Comparison of ENCODE assay signal across 9 cellular contexts in the genomic region with DNA sequence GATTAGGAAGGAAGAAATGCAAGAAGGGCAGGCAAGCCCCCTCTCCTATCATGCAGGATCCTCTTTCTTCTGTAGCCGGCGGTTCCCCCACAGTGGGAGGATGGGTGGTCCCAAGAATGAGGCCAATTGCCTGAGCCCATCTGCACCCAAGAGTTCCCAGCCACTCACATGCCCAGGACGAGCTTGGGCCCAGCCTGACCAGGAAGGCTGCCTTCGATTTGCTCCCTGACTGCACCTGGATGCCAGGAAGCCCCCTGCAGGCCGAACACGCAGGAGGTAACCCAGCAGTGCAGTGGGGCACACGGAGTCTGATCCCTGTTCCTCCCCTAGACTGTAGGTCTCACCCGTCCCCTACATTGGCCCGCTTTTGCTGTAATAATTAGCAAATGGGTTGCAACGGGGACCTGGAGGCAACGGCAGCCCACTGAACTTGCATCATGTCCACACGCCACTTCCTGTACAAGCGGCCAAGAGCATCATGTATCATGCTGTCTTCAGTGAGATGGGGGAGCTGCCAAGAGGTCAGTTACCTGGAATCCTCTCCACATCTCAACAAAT.
DNase-seq lines count a peak whose midpoint lies in the region; ATAC-seq and TF ChIP-seq lines count a peak whose summit lies in the region.
"Had no signal": no experiment of that assay in that cellular context is flagged by ENCODE, and none has a peak within 500 bp of the region (broad histone marks: within the 10 kb centered on the region; RNA-seq: fewer than 3 reads in every experiment).

No MANE protein-coding gene starts in this region.

- H3K36me3 ChIP-seq in SJCRH30: 0 out of 2 replicates have a peak, but pooled peaks cover under 1% of the 10 kb centered on the region

- H3K27me3 ChIP-seq in SJCRH30: no peaks in the 10 kb centered on the region

- ATAC-seq in esophagus mucosa: peak; percentile 7
- no peak for ATAC-seq in GM18867 (IDR thresholded peaks at IDR 0.05; ENCODE audit: unreplicated experiment)

- intact Hi-C loops in posterior vena cava (cut with DNase I): no loop called here

- no peaks in the 10 kb centered on the region for H3K9me3 ChIP-seq in SJCRH30 (replicated peaks)

- DNase-seq in SJCRH30: peak in 1 of 2 experiments; percentile 23
- DNase-seq in posterior vena cava (ENCODE audit: low spot score): peak; percentile 71
- DNase-seq in NCI-H2171 (lab: John Stamatoyannopoulos, UW): no peak
- no peak for DNase-seq in HPDE6-E6E7 (ENCODE audit: extremely low spot score)
- no peak for DNase-seq in SW480 (ENCODE audit: low spot score)
- DNase-seq: NCI-H524 treated with DMSO at 0.1 percent for 48 hours had no signal

- TF ChIP-seq CTCF in GM12872 (IDR thresholded peaks at IDR 0.05; ENCODE audit: insufficient read depth, low read depth, low read length): 0 out of 3 replicates have a peak, but pooled peaks have one; percentile 30

- peak overlapping the region; percentile 58; the same call in 1 of the 2 replicates for H3K4me3 ChIP-seq in SJCRH30

- H3K27ac ChIP-seq in SJCRH30: no peak overlapping the region; the same call in 1 of the 2 replicates

- H3K4me1 ChIP-seq in SJCRH30: peaks cover 3% of the 10 kb centered on the region; the same call in 1 of the 2 replicates
